Comparison of ENCODE assay signal across 11 cellular contexts in the genomic region with DNA sequence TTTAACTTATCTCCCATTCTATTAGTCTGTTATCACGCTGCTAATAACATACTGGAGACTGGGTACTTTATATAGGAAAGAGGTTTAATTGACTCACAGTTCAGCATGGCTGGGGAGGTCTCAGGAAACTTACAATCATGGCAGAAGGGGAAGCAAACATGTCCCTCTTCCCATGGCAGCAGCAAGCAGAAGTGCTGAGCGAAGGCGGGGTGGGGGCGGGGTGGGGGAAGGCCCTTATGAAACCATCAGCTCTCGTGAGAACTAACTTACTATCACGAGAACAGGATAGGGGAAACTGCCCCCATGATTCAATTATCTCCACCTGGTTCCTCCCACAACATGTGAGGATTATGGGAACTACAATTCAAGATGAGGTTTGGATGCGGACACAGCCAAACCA. TPM values are rescaled to one million over a fixed set of nuclear protein-coding genes. Genes with fewer than 3 reads are reported as not detected.
"Had no signal": no experiment of that assay in that cellular context is flagged by ENCODE, and none has a peak within 500 bp of the region (broad histone marks: within the 10 kb centered on the region; RNA-seq: fewer than 3 reads in every experiment).

No MANE protein-coding gene starts in this region.

RNA-seq across cellular contexts. Expression of gene MLPH, which starts 17.6 kb away (rescaled TPM):
- total RNA-seq: activated B cell treated with CpG ODN at 0.5 μM for 24 hours; activated CD4-positive, alpha-beta memory T cell treated with anti-CD3 and anti-CD28 coated beads for 36 hours; activated CD4-positive, alpha-beta T cell treated with anti-CD3 and anti-CD28 coated beads, Interleukin-2, amount 10 ng/mL, durations not matched to agents 24 days and 14 days; activated CD8-positive, alpha-beta memory T cell treated with anti-CD3 and anti-CD28 coated beads for 36 hours; activated CD8-positive, alpha-beta memory T cell treated with anti-CD3 and anti-CD28 coated beads, Interleukin-2, amount 10 ng/mL, durations not matched to agents 7 days and 5 days; activated CD8-positive, alpha-beta T cell treated with anti-CD3 and anti-CD28 coated beads, Interleukin-2, amount 10 ng/mL, durations not matched to agents 7 days and 5 days; activated naive CD4-positive, alpha-beta T cell treated with anti-CD3 and anti-CD28 coated beads, Interleukin-2, amount 50 U/mL, for 72 hours; activated naive CD8-positive, alpha-beta T cell treated with anti-CD3 and anti-CD28 coated beads, Interleukin-2, amount 10 ng/mL, durations not matched to agents 7 days and 5 days; dermis microvascular lymphatic vessel endothelial cell; endothelial cell of umbilical vein; T-helper 2 cell treated with Interferon-gamma antibody and Interleukin-4, amounts not matched to agents 100 ng/mL and 5 ng/mL, for 36 hours had no signal
- polyA plus RNA-seq: endothelial cell of umbilical vein had no signal

RNA-seq across cellular contexts. Expression of gene COL6A3, which starts 55.4 kb away (rescaled TPM):
- total RNA-seq: endothelial cell of umbilical vein had no signal
